ENCODE assay signal across 8 cellular contexts in the genomic region with DNA sequence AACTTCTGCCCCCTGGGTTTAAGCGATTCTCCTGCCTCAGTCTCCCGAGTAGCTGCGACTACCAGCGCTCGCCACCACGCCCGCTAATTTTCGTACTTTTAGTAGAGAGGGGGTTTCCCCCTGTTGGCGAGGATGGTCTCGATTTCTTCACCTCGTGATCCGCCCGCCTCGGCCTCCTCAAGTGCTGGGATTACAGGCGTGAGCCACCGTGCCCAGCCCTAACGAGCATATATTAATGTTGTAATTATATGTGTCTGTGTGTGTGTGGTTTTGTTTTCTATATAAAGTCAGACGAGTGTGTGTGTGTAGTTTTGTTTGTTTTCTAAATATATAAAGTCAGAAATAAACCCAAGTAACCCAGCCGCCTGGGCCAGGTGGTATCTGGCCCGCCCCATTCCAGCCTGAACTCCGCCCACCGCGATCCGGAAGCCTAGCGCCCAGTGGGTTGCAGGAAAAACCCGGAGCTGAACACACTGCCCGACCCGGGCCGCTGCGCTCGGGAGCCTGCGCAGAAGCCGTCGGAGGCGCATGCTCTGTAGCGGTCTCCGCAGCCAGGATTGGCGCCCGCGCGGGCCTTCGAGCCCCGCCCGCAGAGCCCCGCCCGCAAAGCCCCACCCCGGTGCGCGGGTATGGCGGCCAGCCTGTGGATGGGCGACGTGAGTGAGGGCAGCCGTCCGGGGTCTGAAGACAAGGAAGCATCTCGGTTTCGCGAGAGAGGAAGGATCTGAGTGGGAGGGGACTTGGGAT. TPM values are rescaled to one million over a fixed set of nuclear protein-coding genes. Genes with fewer than 3 reads are reported as not detected.
A peak's percentile ranks its signal among the peaks of the same experiment; 100 is the strongest.
DNase-seq lines count a peak whose midpoint lies in the region; ATAC-seq and TF ChIP-seq lines count a peak whose summit lies in the region.

A gene (plus strand): TSS at position 604 of the 747 bp plus-strand sequence. CDS start 26 bp downstream, at position 630.

- peak within 1 kb of the TSS; percentile 84 for H3K14ac ChIP-seq in H9 (ENCODE audit: insufficient read depth, low read length)

- H3K27me3 ChIP-seq in H9 (ENCODE audit: insufficient read depth, low read length) (no peaks in the 10 kb centered on the region), MG63 (no peaks in the 10 kb centered on the region)

- peak within 1 kb of the TSS; percentile 84 for H3K18ac ChIP-seq in H9 (ENCODE audit: insufficient read length, low read depth, low read length)

- H3K36me3 Mint-ChIP-seq in H9 (ENCODE audit: insufficient read depth in 1 of 3, low read depth in 3 of 3): peaks cover 10 to 26% (median 25%) of the 10 kb centered on the region in 3 experiments; a peak in 6 of 7 replicates
- no peaks in the 10 kb centered on the region for H3K36me3 Mint-ChIP-seq in natural killer cell treated with Interleukin-12 subunit alpha and Interleukin-12 subunit beta and Interleukin-15 and Interleukin-18, amount 100 ng/mL, for 72 hours

- H3K9me3 Mint-ChIP-seq in H9: no peaks in the 10 kb centered on the region
- no peaks in the 10 kb centered on the region for H3K9me3 Mint-ChIP-seq in natural killer cell treated with Interleukin-12 subunit alpha and Interleukin-12 subunit beta and Interleukin-15 and Interleukin-18, amount 100 ng/mL, for 72 hours

- no CpG with 5 or more reads among the region's 57 CpGs for WGBS in H9 (ENCODE audit: extremely low coverage, insufficient read length, low lambda C conversion rate)

- peaks cover 1 to 6% of the 10 kb centered on the region in 2 experiments; a peak in 2 of 4 replicates for H3K4me1 Mint-ChIP-seq in H9
- peaks cover 15% of the 10 kb centered on the region in 2 donors for H3K4me1 Mint-ChIP-seq in natural killer cell treated with Interleukin-12 subunit alpha and Interleukin-12 subunit beta and Interleukin-15 and Interleukin-18, amount 100 ng/mL, for 72 hours (ENCODE audit: low read depth in 2 of 2)

- no peaks in the 10 kb centered on the region for H3K4me1 ChIP-seq in ES-I3 (ENCODE audit: insufficient read depth, low read length)
- no peaks in the 10 kb centered on the region for H3K4me1 ChIP-seq in H9 (ENCODE audit: insufficient read depth, low read length)

- no peaks in the 10 kb centered on the region for H4K20me1 ChIP-seq in H9 (ENCODE audit: control insufficient read depth, insufficient read depth, insufficient read length)

- no peak within 1 kb of the TSS for H3K56ac ChIP-seq in H9 (ENCODE audit: insufficient read length, low read depth, low read length)

- peak within 1 kb of the TSS; percentile 80 for H2BK120ac ChIP-seq in H9 (ENCODE audit: low read depth, low read length, poor library complexity, severe bottlenecking)

- peaks cover 5% of the 10 kb centered on the region for H3K23me2 ChIP-seq in H9 (ENCODE audit: insufficient read length, low read depth, low read length, poor library complexity, severe bottlenecking)

- H4K8ac ChIP-seq in H9 (replicated peaks; ENCODE audit: insufficient read length, low read depth, low read length): no peak within 1 kb of the TSS

- H4K91ac ChIP-seq in H9 (ENCODE audit: insufficient read length, low read depth, low read length): no peak within 1 kb of the TSS

- H3K23ac ChIP-seq in H9 (ENCODE audit: insufficient read length, low read depth, low read length): no peak within 1 kb of the TSS

- H3K79me1 ChIP-seq in H9 (ENCODE audit: insufficient read depth, low read depth, low read length, poor library complexity, severe bottlenecking): no peaks in the 10 kb centered on the region

- H2BK12ac ChIP-seq in H9 (ENCODE audit: insufficient read length, low read depth, low read length): no peak within 1 kb of the TSS

- peak within 1 kb of the TSS; percentile 88 for H3K4me2 ChIP-seq in H9 (ENCODE audit: insufficient read depth, insufficient read length, low read length)

- DNase-seq in H9 (peak; percentile 97), MG63 (peak; percentile 94), SHP77 (lab: John Stamatoyannopoulos, UW) (peak; percentile 93 to 95), fibroblast of pulmonary artery (ENCODE audit: low read depth) (peak; percentile 97)
- DNase-seq in activated effector memory CD4-positive, alpha-beta T cell treated with Interleukin-2 at 50 U/mL for 16 hours: peak; percentile 97
- DNase-seq in natural killer cell treated with Interleukin-12 subunit alpha and Interleukin-12 subunit beta and Interleukin-15 and Interleukin-18, amount 100 ng/mL, for 72 hours (ENCODE audit: low spot score): peak; percentile 97
- DNase-seq in stimulated activated naive CD4-positive, alpha-beta T cell treated with Interleukin-2 at 50 U/mL for 16 hours (lab: John Stamatoyannopoulos, UW): peak; percentile 95

- H4K5ac ChIP-seq in H9 (ENCODE audit: insufficient read length, low read depth, low read length): no peak within 1 kb of the TSS

- H3T11ph ChIP-seq in H9 (ENCODE audit: low read length): no peak within 1 kb of the TSS

- H3K79me2 ChIP-seq in H9 (ENCODE audit: insufficient read depth, low read length): no peaks in the 10 kb centered on the region

- peak within 1 kb of the TSS; percentile 82 for H3K4me3 ChIP-seq in MG63
- peak within 1 kb of the TSS; percentile 83 for H3K4me3 ChIP-seq in fibroblast of pulmonary artery (replicated peaks; ENCODE audit: low read depth, low read length)

- peak within 1 kb of the TSS; percentile 96 to 99 for H3K4me3 Mint-ChIP-seq in H9
- peak within 1 kb of the TSS; percentile 93 for H3K4me3 Mint-ChIP-seq in natural killer cell treated with Interleukin-12 subunit alpha and Interleukin-12 subunit beta and Interleukin-15 and Interleukin-18, amount 100 ng/mL, for 72 hours

- no peak within 1 kb of the TSS for H2BK20ac ChIP-seq in H9 (ENCODE audit: low read depth, low read length, poor library complexity, severe bottlenecking)

- H2BK5ac ChIP-seq in H9 (ENCODE audit: insufficient read length, low read length): no peak within 1 kb of the TSS

- peak within 1 kb of the TSS; percentile 92 to 99 (median 98) for H3K27ac Mint-ChIP-seq in H9
- H3K27ac Mint-ChIP-seq in natural killer cell treated with Interleukin-12 subunit alpha and Interleukin-12 subunit beta and Interleukin-15 and Interleukin-18, amount 100 ng/mL, for 72 hours: peak within 1 kb of the TSS; percentile 88 to 95

- H2AFZ ChIP-seq in H9 (ENCODE audit: low read length): peak within 1 kb of the TSS; percentile 93

- H2BK15ac ChIP-seq in H9 (ENCODE audit: low read depth, low read length): no peak within 1 kb of the TSS

- H3K9ac ChIP-seq in ES-I3 (ENCODE audit: low read depth, low read length) (peak within 1 kb of the TSS; percentile 87), H9 (ENCODE audit: extremely low read depth, insufficient read length, low read length) (peak within 1 kb of the TSS; percentile 74)

- H2AK5ac ChIP-seq in H9 (ENCODE audit: insufficient read length, low read length): no peak within 1 kb of the TSS

- H3K27me3 Mint-ChIP-seq in H9 (ENCODE audit: low read depth): no peaks in the 10 kb centered on the region; the same call in 1 of the 2 replicates
- H3K27me3 Mint-ChIP-seq in natural killer cell treated with Interleukin-12 subunit alpha and Interleukin-12 subunit beta and Interleukin-15 and Interleukin-18, amount 100 ng/mL, for 72 hours: no peaks in the 10 kb centered on the region

- ATAC-seq in natural killer cell treated with Interleukin-12 subunit alpha and Interleukin-12 subunit beta and Interleukin-15 and Interleukin-18, amount 100 ng/mL, for 72 hours: peak; percentile 96 to 97

- H3K9me3 ChIP-seq in ES-I3 (ENCODE audit: control insufficient read depth, insufficient read depth, low read length) (no peaks in the 10 kb centered on the region), H9 (ENCODE audit: control insufficient read depth, low read depth, low read length) (no peaks in the 10 kb centered on the region), MG63 (no peaks in the 10 kb centered on the region)

- no peak within 1 kb of the TSS for H3K27ac ChIP-seq in H9 (ENCODE audit: insufficient read length, low read depth, low read length)

- TF ChIP-seq CTCF in H9 (conservative IDR thresholded peaks at IDR 0.05) (peak; percentile 42; the same call in 2 of the 3 replicates), fibroblast of pulmonary artery (IDR thresholded peaks at IDR 0.05; ENCODE audit: low read length, missing control alignments) (no peak)

- no peak within 1 kb of the TSS for H3K4ac ChIP-seq in H9 (ENCODE audit: low read depth, low read length)

- no peaks in the 10 kb centered on the region for H3K36me3 ChIP-seq in ES-I3 (ENCODE audit: insufficient read depth, low read length)
- peaks cover 17% of the 10 kb centered on the region for H3K36me3 ChIP-seq in MG63

RNA-seq across cellular contexts. Expression of the gene that starts here (rescaled TPM):
- 42.2 and 45.0 TPM in 2 replicates for total RNA-seq in H9 (2021)
- total RNA-seq in MG63 (2014; rRNA removed; shearing (Covaris generic); ENCODE audit: low replicate concordance): 9.7 and 11.2 TPM in 2 replicates
- 10 to 100 TPM; 43.1 to 44.3 TPM for total RNA-seq in natural killer cell treated with Interleukin-12 subunit alpha and Interleukin-12 subunit beta and Interleukin-15 and Interleukin-18, amount 100 ng/mL, for 72 hours
